Comparison of ENCODE assay signal across 1 cellular context in the genomic region with DNA sequence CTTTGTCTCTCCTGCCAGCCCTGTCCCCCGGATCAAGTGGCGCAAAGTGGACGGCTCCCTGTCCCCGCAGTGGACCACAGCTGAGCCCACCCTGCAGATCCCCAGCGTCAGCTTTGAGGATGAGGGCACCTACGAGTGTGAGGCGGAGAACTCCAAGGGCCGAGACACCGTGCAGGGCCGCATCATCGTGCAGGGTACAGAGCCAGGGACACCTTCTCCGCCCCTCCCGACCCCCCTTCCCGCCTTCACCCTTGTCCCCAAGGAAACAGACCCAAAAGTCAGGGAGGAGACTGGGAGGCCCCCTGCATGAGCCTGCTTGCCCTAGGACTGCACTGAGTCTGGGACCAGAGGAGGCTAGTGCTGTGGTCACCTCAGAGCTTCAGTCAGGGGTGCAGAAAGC.
TF ChIP-seq lines count a peak whose summit lies in the region.

No MANE protein-coding gene starts in this region.

TF ChIP-seq in HepG2, 621 proteins besides CTCF, POLR2A, EP300 and RAD21:
- no peak for TF ChIP-seq ZNF264 (CRISPR knock-in tag; IDR thresholded peaks at IDR 0.05)
- TF ChIP-seq EEA1 (CRISPR knock-in tag; IDR thresholded peaks at IDR 0.05; ENCODE audit: borderline replicate concordance) = no peak
- TF ChIP-seq SP2 (CRISPR knock-in tag; IDR thresholded peaks at IDR 0.05) = no peak
- no peak for TF ChIP-seq ZNF33B (CRISPR knock-in tag; IDR thresholded peaks at IDR 0.05)
- TF ChIP-seq, protein P1, sequence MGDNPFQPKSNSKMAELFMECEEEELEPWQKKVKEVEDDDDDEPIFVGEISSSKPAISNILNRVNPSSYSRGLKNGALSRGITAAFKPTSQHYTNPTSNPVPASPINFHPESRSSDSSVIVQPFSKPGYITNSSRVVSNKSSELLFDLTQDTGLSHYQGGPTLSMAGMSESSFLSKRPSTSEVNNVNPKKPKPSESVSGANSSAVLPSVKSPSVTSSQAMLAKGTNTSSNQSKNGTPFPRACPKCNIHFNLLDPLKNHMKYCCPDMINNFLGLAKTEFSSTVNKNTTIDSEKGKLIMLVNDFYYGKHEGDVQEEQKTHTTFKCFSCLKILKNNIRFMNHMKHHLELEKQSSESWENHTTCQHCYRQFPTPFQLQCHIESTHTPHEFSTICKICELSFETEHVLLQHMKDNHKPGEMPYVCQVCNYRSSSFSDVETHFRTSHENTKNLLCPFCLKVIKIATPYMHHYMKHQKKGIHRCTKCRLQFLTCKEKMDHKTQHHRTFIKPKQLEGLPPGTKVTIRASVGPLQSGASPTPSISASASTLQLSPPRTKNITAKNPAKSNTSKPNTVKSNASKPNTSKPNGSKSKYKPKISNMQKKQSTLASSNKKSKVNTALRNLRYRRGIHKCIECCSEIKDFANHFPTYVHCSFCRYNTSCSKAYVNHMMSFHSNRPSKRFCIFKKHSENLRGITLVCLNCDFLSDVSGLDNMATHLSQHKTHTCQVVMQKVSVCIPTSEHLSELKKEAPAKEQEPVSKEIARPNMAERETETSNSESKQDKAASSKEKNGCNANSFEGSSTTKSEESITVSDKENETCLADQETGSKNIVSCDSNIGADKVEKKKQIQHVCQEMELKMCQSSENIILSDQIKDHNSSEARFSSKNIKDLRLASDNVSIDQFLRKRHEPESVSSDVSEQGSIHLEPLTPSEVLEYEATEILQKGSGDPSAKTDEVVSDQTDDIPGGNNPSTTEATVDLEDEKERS (CRISPR knock-in tag; IDR thresholded peaks at IDR 0.05) = no peak
- no peak for TF ChIP-seq TFE3 (CRISPR knock-in tag; IDR thresholded peaks at IDR 0.05)
- TF ChIP-seq GMEB2 (CRISPR knock-in tag; IDR thresholded peaks at IDR 0.05; ENCODE audit: low read depth) = no peak
- no peak for TF ChIP-seq ZKSCAN8 (CRISPR knock-in tag; IDR thresholded peaks at IDR 0.05; ENCODE audit: borderline replicate concordance)
- no peak for TF ChIP-seq NRL (CRISPR knock-in tag; IDR thresholded peaks at IDR 0.05; ENCODE audit: borderline replicate concordance)
- no peak for TF ChIP-seq ESRRA (CRISPR knock-in tag; IDR thresholded peaks at IDR 0.05; ENCODE audit: low read depth)
- TF ChIP-seq KLF11 (CRISPR knock-in tag; IDR thresholded peaks at IDR 0.05) = no peak
- no peak for TF ChIP-seq SP1 (IDR thresholded peaks at IDR 0.05)
- TF ChIP-seq SP1 (CRISPR knock-in tag; IDR thresholded peaks at IDR 0.05) = no peak
- no peak for TF ChIP-seq SMYD3 (CRISPR knock-in tag; IDR thresholded peaks at IDR 0.05)
- no peak for TF ChIP-seq ZNF878 (CRISPR knock-in tag; IDR thresholded peaks at IDR 0.05)
- TF ChIP-seq JARID2 (CRISPR knock-in tag; IDR thresholded peaks at IDR 0.05; ENCODE audit: insufficient replicate concordance) = no peak
- TF ChIP-seq, protein P2, sequence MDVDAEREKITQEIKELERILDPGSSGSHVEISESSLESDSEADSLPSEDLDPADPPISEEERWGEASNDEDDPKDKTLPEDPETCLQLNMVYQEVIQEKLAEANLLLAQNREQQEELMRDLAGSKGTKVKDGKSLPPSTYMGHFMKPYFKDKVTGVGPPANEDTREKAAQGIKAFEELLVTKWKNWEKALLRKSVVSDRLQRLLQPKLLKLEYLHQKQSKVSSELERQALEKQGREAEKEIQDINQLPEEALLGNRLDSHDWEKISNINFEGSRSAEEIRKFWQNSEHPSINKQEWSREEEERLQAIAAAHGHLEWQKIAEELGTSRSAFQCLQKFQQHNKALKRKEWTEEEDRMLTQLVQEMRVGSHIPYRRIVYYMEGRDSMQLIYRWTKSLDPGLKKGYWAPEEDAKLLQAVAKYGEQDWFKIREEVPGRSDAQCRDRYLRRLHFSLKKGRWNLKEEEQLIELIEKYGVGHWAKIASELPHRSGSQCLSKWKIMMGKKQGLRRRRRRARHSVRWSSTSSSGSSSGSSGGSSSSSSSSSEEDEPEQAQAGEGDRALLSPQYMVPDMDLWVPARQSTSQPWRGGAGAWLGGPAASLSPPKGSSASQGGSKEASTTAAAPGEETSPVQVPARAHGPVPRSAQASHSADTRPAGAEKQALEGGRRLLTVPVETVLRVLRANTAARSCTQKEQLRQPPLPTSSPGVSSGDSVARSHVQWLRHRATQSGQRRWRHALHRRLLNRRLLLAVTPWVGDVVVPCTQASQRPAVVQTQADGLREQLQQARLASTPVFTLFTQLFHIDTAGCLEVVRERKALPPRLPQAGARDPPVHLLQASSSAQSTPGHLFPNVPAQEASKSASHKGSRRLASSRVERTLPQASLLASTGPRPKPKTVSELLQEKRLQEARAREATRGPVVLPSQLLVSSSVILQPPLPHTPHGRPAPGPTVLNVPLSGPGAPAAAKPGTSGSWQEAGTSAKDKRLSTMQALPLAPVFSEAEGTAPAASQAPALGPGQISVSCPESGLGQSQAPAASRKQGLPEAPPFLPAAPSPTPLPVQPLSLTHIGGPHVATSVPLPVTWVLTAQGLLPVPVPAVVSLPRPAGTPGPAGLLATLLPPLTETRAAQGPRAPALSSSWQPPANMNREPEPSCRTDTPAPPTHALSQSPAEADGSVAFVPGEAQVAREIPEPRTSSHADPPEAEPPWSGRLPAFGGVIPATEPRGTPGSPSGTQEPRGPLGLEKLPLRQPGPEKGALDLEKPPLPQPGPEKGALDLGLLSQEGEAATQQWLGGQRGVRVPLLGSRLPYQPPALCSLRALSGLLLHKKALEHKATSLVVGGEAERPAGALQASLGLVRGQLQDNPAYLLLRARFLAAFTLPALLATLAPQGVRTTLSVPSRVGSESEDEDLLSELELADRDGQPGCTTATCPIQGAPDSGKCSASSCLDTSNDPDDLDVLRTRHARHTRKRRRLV (CRISPR knock-in tag; IDR thresholded peaks at IDR 0.05) = no peak
- TF ChIP-seq, protein P3, sequence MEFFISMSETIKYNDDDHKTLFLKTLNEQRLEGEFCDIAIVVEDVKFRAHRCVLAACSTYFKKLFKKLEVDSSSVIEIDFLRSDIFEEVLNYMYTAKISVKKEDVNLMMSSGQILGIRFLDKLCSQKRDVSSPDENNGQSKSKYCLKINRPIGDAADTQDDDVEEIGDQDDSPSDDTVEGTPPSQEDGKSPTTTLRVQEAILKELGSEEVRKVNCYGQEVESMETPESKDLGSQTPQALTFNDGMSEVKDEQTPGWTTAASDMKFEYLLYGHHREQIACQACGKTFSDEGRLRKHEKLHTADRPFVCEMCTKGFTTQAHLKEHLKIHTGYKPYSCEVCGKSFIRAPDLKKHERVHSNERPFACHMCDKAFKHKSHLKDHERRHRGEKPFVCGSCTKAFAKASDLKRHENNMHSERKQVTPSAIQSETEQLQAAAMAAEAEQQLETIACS (CRISPR knock-in tag; IDR thresholded peaks at IDR 0.05) = no peak
TF ChIP-seq in HepG2: peak in this region for 0.
